23 cellular contexts compared by ENCODE assay signal in the genomic region with DNA sequence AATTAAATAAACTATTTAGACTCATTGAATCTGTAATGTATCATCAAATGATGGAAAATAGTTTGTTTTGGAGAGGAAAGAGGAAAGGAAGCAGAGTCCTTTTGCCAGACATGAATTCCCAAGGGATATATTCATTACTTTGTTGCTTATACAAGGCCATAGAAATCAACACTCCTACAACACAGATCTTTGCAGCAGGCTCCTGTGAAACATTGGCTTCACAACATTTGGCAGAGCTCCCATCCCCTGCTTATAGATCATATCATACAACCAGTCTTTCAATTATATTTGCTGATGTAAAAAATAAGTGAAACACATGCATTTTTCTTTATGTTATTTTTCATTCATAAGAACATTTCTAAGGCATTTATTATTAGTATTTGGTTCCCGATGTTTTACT.
"Had no signal": no experiment of that assay in that cellular context is flagged by ENCODE, and none has a peak within 500 bp of the region (broad histone marks: within the 10 kb centered on the region; RNA-seq: fewer than 3 reads in every experiment).

No MANE protein-coding gene starts in this region.

- ATAC-seq: activated CD4-positive, alpha-beta T cell treated with anti-CD3 and anti-CD28 coated beads for 36 hours; activated T-cell treated with anti-CD3 and anti-CD28 coated beads, Interleukin-2, amount 50 U/mL, for 4 hours; foreskin keratinocyte; naive thymus-derived CD8-positive, alpha-beta T cell; sciatic nerve; stimulated activated naive B cell treated with anti-CD40 and anti-IgM and Interleukin-4, amounts not matched to agents 10 μg/mL and 1 μg/mL and 100 μg/mL, for 72 hours had no signal

- DNase-seq: activated B cell treated with CpG ODN at 0.5 μM for 24 hours; activated CD4-positive, alpha-beta T cell treated with anti-CD3 and anti-CD28 coated beads for 36 hours; activated CD4-positive, alpha-beta T cell treated with anti-CD3 and anti-CD28 coated beads, Interleukin-2, amount 50 U/mL, for 4 hours; activated CD8-positive, alpha-beta memory T cell treated with anti-CD3 and anti-CD28 coated beads, Interleukin-2, amount 50 U/mL, for 48 hours; activated naive CD4-positive, alpha-beta T cell; activated T-cell treated with anti-CD3 and anti-CD28 coated beads, Interleukin-2, amount 50 U/mL, for 4 hours; adrenal gland; brain microvascular endothelial cell; caudate nucleus; effector CD4-positive, alpha-beta T cell; foreskin keratinocyte; kidney; left ventricle myocardium inferior; naive thymus-derived CD8-positive, alpha-beta T cell; posterior cingulate gyrus; stimulated activated CD4-positive, alpha-beta T cell treated with anti-CD3 and anti-CD28 coated beads, Interleukin-15, amount 100 ng/mL, for 24 hours; stimulated activated CD4-positive, alpha-beta T cell treated with anti-CD3 and anti-CD28 coated beads, Interleukin-2, amount 100 ng/mL, for 48 hours; stimulated activated CD8-positive, alpha-beta memory T cell treated with anti-CD3 and anti-CD28 coated beads, Interleukin-4, amount 100 ng/mL, for 48 hours; stimulated activated naive B cell treated with anti-CD40 and anti-IgM and Interleukin-4, amounts not matched to agents 10 μg/mL and 1 μg/mL and 100 μg/mL, for 72 hours; testis; trophoblast cell; uterus had no signal
